Comparison of ENCODE assay signal across 8 cellular contexts in genomic region chr22:46149998-46150549, GRCh38. TPM values are rescaled to one million over a fixed set of nuclear protein-coding genes. Genes with fewer than 3 reads are reported as not detected.
DNase-seq lines count a peak whose midpoint lies in the region; ATAC-seq and TF ChIP-seq lines count a peak whose summit lies in the region.

PPARA (plus strand) TSS chr22:46150526; CDS start chr22:46198384, 47,858 bp downstream.

- H3K27ac ChIP-seq in liver (ENCODE audit: low read depth in 1 of 2, low read length in 2 of 2): peak within 1 kb of the TSS; percentile 96 to 97

- H3K27me3 Mint-ChIP-seq in activated CD4-positive, alpha-beta memory T cell treated with anti-CD3 and anti-CD28 coated beads for 36 hours: peaks cover 6% of the 10 kb centered on the region

- H3K27ac Mint-ChIP-seq in activated CD4-positive, alpha-beta memory T cell treated with anti-CD3 and anti-CD28 coated beads for 36 hours: no peak within 1 kb of the TSS

- CTCF ChIA-PET in activated CD4-positive, alpha-beta memory T cell treated with anti-CD3 and anti-CD28 coated beads for 36 hours (lab: Charles Lee): interaction anchor here (0.6 to 3.7 kb wide), 4 partner anchors 86 to 166 kb away, joined by 3 to 13 read pairs (median 3); partner anchors contain the start of gene CDPF1

- H3K4me1 ChIP-seq in liver (ENCODE audit: control insufficient read depth in 4 of 4, insufficient read depth in 4 of 4, low read length in 3 of 4): peaks cover 9 to 76% (median 55%) of the 10 kb centered on the region in 4 donors

- peak; percentile 69 for DNase-seq in NCI-H82 (lab: John Stamatoyannopoulos, UW)
- DNase-seq in NCI-H82 treated with DMSO at 0.1 percent for 48 hours (lab: John Stamatoyannopoulos, UW; ENCODE audit: unreplicated experiment): no peak
- peak; percentile 85 for DNase-seq in NCI-H345 (lab: John Stamatoyannopoulos, UW)
- DNase-seq in activated CD4-positive, alpha-beta memory T cell treated with anti-CD3 and anti-CD28 coated beads for 36 hours: peak; percentile 87
- DNase-seq in dermis blood vessel endothelial cell: peak; percentile 70
- peak; percentile 89 for DNase-seq in stimulated activated CD4-positive, alpha-beta T cell treated with anti-CD3 and anti-CD28 coated beads, Interleukin-4, amount 100 ng/mL, for 1 hour

- intact Hi-C loops in activated CD4-positive, alpha-beta memory T cell treated with anti-CD3 and anti-CD28 coated beads for 36 hours (cut with micrococcal nuclease): loop anchor here (2.0 to 5.0 kb wide), 2 partner anchors 101 to 147 kb away; partner anchors contain the start of genes CDPF1 and GTSE1

- peak within 1 kb of the TSS; percentile 84 to 90 (median 85) for H3K4me3 ChIP-seq in liver (ENCODE audit: low read depth in 1 of 3, low read length in 3 of 3)

- peaks cover 16% of the 10 kb centered on the region for H3K4me1 Mint-ChIP-seq in activated CD4-positive, alpha-beta memory T cell treated with anti-CD3 and anti-CD28 coated beads for 36 hours (ENCODE audit: low read depth)

- H3K36me3 ChIP-seq in liver (ENCODE audit: control insufficient read depth in 4 of 4, insufficient read depth in 3 of 4, low read depth in 1 of 4, low read length in 3 of 4): peaks cover 0 to 2% (median 0%) of the 10 kb centered on the region in 4 donors

- TF ChIP-seq RAD21 in liver (IDR thresholded peaks at IDR 0.05): no peak

- no peaks in the 10 kb centered on the region for H3K27me3 ChIP-seq in liver (ENCODE audit: control insufficient read depth in 4 of 4, insufficient read depth in 4 of 4, low read length in 3 of 4)

- peak within 1 kb of the TSS; percentile 74 for H3K4me3 Mint-ChIP-seq in activated CD4-positive, alpha-beta memory T cell treated with anti-CD3 and anti-CD28 coated beads for 36 hours

- H3K9me3 Mint-ChIP-seq in activated CD4-positive, alpha-beta memory T cell treated with anti-CD3 and anti-CD28 coated beads for 36 hours: no peaks in the 10 kb centered on the region

- POLR2A ChIA-PET in activated CD4-positive, alpha-beta memory T cell treated with anti-CD3 and anti-CD28 coated beads for 36 hours (lab: Charles Lee): interaction anchor here (2.0 kb wide), 1 partner anchor 101 kb away, joined by 6 read pairs; the partner anchor contains the start of gene CDPF1

- no peaks in the 10 kb centered on the region for H3K9me3 ChIP-seq in liver (ENCODE audit: control insufficient read depth in 4 of 4, low read length in 3 of 4)

- ATAC-seq in HG02943 (IDR thresholded peaks at IDR 0.05; ENCODE audit: low read depth, unreplicated experiment): peak; percentile 54

- H3K36me3 Mint-ChIP-seq in activated CD4-positive, alpha-beta memory T cell treated with anti-CD3 and anti-CD28 coated beads for 36 hours: peaks cover 6% of the 10 kb centered on the region

- under 1% methylated on average over 83 of the region's 83 CpGs for WGBS in liver

- H3K9ac ChIP-seq in liver (ENCODE audit: low read depth in 1 of 2, low read length in 2 of 2): peak within 1 kb of the TSS; percentile 77 to 88

- TF ChIP-seq CTCF in liver (IDR thresholded peaks at IDR 0.05; ENCODE audit: low read depth, low read length, missing input control): no peak

TF ChIP-seq in liver, 16 proteins besides CTCF, POLR2A, EP300 and RAD21:
- TF ChIP-seq RXRA (IDR thresholded peaks at IDR 0.05) (no peak), FOXA1 (IDR thresholded peaks at IDR 0.05) (no peak), SP1 (IDR thresholded peaks at IDR 0.05) (no peak), NR2F2 (IDR thresholded peaks at IDR 0.05) (no peak), TAF1 (conservative IDR thresholded peaks at IDR 0.05) (no peak), JUND (IDR thresholded peaks at IDR 0.05) (no peak), HNF4G (IDR thresholded peaks at IDR 0.05) (no peak), HNF4A (conservative IDR thresholded peaks at IDR 0.05) (no peak), ATF3 (IDR thresholded peaks at IDR 0.05) (no peak), GABPA (IDR thresholded peaks at IDR 0.05 in 1 of 2, conservative IDR thresholded peaks at IDR 0.05 in 1 of 2) (no peak), FOXA2 (IDR thresholded peaks at IDR 0.05) (no peak), MAX (IDR thresholded peaks at IDR 0.05) (no peak), EGR1 (IDR thresholded peaks at IDR 0.05; ENCODE audit: low read depth in 2 of 2) (no peak), YY1 (IDR thresholded peaks at IDR 0.05) (no peak)
- TF ChIP-seq, protein P1, sequence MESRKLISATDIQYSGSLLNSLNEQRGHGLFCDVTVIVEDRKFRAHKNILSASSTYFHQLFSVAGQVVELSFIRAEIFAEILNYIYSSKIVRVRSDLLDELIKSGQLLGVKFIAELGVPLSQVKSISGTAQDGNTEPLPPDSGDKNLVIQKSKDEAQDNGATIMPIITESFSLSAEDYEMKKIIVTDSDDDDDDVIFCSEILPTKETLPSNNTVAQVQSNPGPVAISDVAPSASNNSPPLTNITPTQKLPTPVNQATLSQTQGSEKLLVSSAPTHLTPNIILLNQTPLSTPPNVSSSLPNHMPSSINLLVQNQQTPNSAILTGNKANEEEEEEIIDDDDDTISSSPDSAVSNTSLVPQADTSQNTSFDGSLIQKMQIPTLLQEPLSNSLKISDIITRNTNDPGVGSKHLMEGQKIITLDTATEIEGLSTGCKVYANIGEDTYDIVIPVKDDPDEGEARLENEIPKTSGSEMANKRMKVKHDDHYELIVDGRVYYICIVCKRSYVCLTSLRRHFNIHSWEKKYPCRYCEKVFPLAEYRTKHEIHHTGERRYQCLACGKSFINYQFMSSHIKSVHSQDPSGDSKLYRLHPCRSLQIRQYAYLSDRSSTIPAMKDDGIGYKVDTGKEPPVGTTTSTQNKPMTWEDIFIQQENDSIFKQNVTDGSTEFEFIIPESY (IDR thresholded peaks at IDR 0.05): no peak
- TF ChIP-seq, protein P2, sequence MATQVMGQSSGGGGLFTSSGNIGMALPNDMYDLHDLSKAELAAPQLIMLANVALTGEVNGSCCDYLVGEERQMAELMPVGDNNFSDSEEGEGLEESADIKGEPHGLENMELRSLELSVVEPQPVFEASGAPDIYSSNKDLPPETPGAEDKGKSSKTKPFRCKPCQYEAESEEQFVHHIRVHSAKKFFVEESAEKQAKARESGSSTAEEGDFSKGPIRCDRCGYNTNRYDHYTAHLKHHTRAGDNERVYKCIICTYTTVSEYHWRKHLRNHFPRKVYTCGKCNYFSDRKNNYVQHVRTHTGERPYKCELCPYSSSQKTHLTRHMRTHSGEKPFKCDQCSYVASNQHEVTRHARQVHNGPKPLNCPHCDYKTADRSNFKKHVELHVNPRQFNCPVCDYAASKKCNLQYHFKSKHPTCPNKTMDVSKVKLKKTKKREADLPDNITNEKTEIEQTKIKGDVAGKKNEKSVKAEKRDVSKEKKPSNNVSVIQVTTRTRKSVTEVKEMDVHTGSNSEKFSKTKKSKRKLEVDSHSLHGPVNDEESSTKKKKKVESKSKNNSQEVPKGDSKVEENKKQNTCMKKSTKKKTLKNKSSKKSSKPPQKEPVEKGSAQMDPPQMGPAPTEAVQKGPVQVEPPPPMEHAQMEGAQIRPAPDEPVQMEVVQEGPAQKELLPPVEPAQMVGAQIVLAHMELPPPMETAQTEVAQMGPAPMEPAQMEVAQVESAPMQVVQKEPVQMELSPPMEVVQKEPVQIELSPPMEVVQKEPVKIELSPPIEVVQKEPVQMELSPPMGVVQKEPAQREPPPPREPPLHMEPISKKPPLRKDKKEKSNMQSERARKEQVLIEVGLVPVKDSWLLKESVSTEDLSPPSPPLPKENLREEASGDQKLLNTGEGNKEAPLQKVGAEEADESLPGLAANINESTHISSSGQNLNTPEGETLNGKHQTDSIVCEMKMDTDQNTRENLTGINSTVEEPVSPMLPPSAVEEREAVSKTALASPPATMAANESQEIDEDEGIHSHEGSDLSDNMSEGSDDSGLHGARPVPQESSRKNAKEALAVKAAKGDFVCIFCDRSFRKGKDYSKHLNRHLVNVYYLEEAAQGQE (IDR thresholded peaks at IDR 0.05): no peak

RNA-seq across cellular contexts. Expression of gene PPARA, which starts in this region (rescaled TPM):
- total RNA-seq in activated CD4-positive, alpha-beta memory T cell treated with anti-CD3 and anti-CD28 coated beads for 36 hours: 10 to 100 TPM; 11.1 to 13.3 TPM
- total RNA-seq in dermis blood vessel endothelial cell (12.5 and 20.6 TPM in 2 replicates), liver (10 to 100 TPM; 47.5 to 78.8 TPM)
- 10 to 100 TPM; 31.2 to 35.1 TPM for polyA plus RNA-seq in liver
